Comparison of ENCODE assay signal across 8 cellular contexts in the genomic region with DNA sequence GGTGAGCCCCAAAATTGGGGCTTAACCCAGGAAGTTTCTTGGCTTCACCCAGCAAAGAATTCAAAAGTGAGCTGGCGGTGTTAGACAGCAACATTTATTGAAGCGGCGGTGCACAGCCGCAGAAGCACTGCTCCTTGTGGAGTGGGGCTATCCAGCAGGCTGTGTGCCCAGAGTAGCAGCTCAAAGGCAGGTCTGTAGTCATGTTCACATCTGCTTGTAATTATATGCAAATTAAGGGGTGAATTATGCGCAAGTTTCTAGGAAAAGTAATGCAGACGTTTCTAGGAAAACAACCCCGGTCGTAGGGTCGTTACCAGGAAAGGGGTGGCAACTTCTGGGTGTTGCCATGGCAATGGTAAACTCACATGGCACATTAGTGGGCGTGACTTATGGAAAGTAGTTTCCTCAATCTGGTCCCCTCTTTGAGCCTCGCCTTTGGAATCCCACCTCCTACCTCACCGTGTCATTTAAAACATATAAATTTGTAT. TPM values are rescaled to one million over a fixed set of nuclear protein-coding genes. Genes with fewer than 3 reads are reported as not detected.
DNase-seq lines count a peak whose midpoint lies in the region; ATAC-seq and TF ChIP-seq lines count a peak whose summit lies in the region.

No MANE protein-coding gene starts in this region.

- peak overlapping the region; percentile 74 for H3K4me3 Mint-ChIP-seq in activated naive CD8-positive, alpha-beta T cell treated with anti-CD3 and anti-CD28 coated beads, Interleukin-2, amount 50 U/mL, for 24 hours

- peak; percentile 94 for DNase-seq in DMS 273 treated with DMSO at 0.1 percent for 48 hours (lab: John Stamatoyannopoulos, UW)
- peak; percentile 70 for DNase-seq in T follicular helper cell (ENCODE audit: low read depth)
- peak; percentile 65 for DNase-seq in activated naive CD8-positive, alpha-beta T cell treated with anti-CD3 and anti-CD28 coated beads, Interleukin-2, amount 50 U/mL, for 24 hours
- peak; percentile 83 for DNase-seq in hepatocyte (ENCODE audit: low spot score)
- no peak for DNase-seq in gastrocnemius medialis

- peak overlapping the region; percentile 18 for H3K27ac ChIP-seq in hepatocyte
- H3K27ac ChIP-seq in gastrocnemius medialis, result no peak overlapping the region

- H2AFZ ChIP-seq in hepatocyte, result peak overlapping the region; percentile 23

- H3K36me3 ChIP-seq in hepatocyte (replicated peaks; ENCODE audit: insufficient read depth, low read depth) (no peaks in the 10 kb centered on the region), gastrocnemius medialis (no peaks in the 10 kb centered on the region)

- no peaks in the 10 kb centered on the region for H3K9me3 Mint-ChIP-seq in activated naive CD8-positive, alpha-beta T cell treated with anti-CD3 and anti-CD28 coated beads, Interleukin-2, amount 50 U/mL, for 24 hours

- TF ChIP-seq CTCF in hepatocyte (IDR thresholded peaks at IDR 0.05; ENCODE audit: poor library complexity), result no peak
- TF ChIP-seq CTCF in gastrocnemius medialis (IDR thresholded peaks at IDR 0.05 in 4 of 5, conservative IDR thresholded peaks at IDR 0.05 in 1 of 5), result no peak

- 12% methylated on average over 12 of the region's 12 CpGs for WGBS in hepatocyte (ENCODE audit: low lambda C conversion rate, missing lambda C conversion rate)

- no peaks in the 10 kb centered on the region for H3K9me2 ChIP-seq in hepatocyte (replicated peaks; ENCODE audit: insufficient read depth)

- peak overlapping the region; percentile 73 for H3K4me2 ChIP-seq in hepatocyte

- H3K27me3 ChIP-seq in hepatocyte (no peaks in the 10 kb centered on the region), gastrocnemius medialis (no peaks in the 10 kb centered on the region)

- TF ChIP-seq POLR2A in gastrocnemius medialis (IDR thresholded peaks at IDR 0.05), result no peak

- peak overlapping the region; percentile 86 for H3K27ac Mint-ChIP-seq in activated naive CD8-positive, alpha-beta T cell treated with anti-CD3 and anti-CD28 coated beads, Interleukin-2, amount 50 U/mL, for 24 hours

- ATAC-seq in HG03095 (IDR thresholded peaks at IDR 0.05; ENCODE audit: unreplicated experiment) (peak; percentile 57), gastrocnemius medialis (peak; percentile 67 to 73), HG02759 (IDR thresholded peaks at IDR 0.05; ENCODE audit: unreplicated experiment) (no peak), HG03520 (IDR thresholded peaks at IDR 0.05; ENCODE audit: unreplicated experiment) (no peak)
- ATAC-seq in activated naive CD8-positive, alpha-beta T cell treated with anti-CD3 and anti-CD28 coated beads, Interleukin-2, amount 50 U/mL, for 24 hours, result peak; percentile 97

- H4K20me1 ChIP-seq in hepatocyte (ENCODE audit: insufficient read depth, poor library complexity, severe bottlenecking), result no peaks in the 10 kb centered on the region

- in situ Hi-C loops in gastrocnemius medialis (cut with MboI; ENCODE audit: low sequenced_read_pairs in 4 of 4), result no loop called here

- no peaks in the 10 kb centered on the region for H3K36me3 Mint-ChIP-seq in activated naive CD8-positive, alpha-beta T cell treated with anti-CD3 and anti-CD28 coated beads, Interleukin-2, amount 50 U/mL, for 24 hours (ENCODE audit: low read depth)

- peaks cover 14% of the 10 kb centered on the region for H3K4me1 Mint-ChIP-seq in activated naive CD8-positive, alpha-beta T cell treated with anti-CD3 and anti-CD28 coated beads, Interleukin-2, amount 50 U/mL, for 24 hours

- intact Hi-C loops in gastrocnemius medialis (cut with DNase I; ENCODE audit: low total_unique reads), result no loop called here

- no peaks in the 10 kb centered on the region for H3K79me2 ChIP-seq in hepatocyte

- H3K9me3 ChIP-seq in hepatocyte (ENCODE audit: low read depth) (no peaks in the 10 kb centered on the region), gastrocnemius medialis (no peaks in the 10 kb centered on the region)

- H3K4me3 ChIP-seq in hepatocyte (no peak overlapping the region), gastrocnemius medialis (peak overlapping the region; percentile 20 to 41 (median 34))

- no peaks in the 10 kb centered on the region for H3K27me3 Mint-ChIP-seq in activated naive CD8-positive, alpha-beta T cell treated with anti-CD3 and anti-CD28 coated beads, Interleukin-2, amount 50 U/mL, for 24 hours

- no peaks in the 10 kb centered on the region for H3K4me1 ChIP-seq in hepatocyte (ENCODE audit: insufficient read depth)
- H3K4me1 ChIP-seq in gastrocnemius medialis, result peaks cover 6 to 9% of the 10 kb centered on the region in 2 donors

RNA-seq across cellular contexts. Expression of gene KBTBD2, which starts 13.7 kb away (rescaled TPM):
- 49.7 and 67.8 TPM in 2 replicates for total RNA-seq in hepatocyte
- polyA plus RNA-seq in hepatocyte, result 22.1 and 23.7 TPM in 2 replicates
- total RNA-seq in gastrocnemius medialis, result 10 to 100 TPM; 54.3 to 92.5 (median 64.1) TPM

RNA-seq across cellular contexts. Expression of gene FKBP9, which starts 52.0 kb away (rescaled TPM):
- total RNA-seq in hepatocyte (91.2 and 109 TPM in 2 replicates), gastrocnemius medialis (10 to 100 TPM; 32.1 to 72.1 (median 35.3) TPM)
- 81.5 and 88.8 TPM in 2 replicates for polyA plus RNA-seq in hepatocyte

Comparison
In these comparisons a context has a peak if more than half of its experiments do, and no peak if none do; other contexts are left out.
1. DNase-seq: peak in DMS 273 treated with DMSO at 0.1 percent for 48 hours (single experiment), T follicular helper cell (single experiment), activated naive CD8-positive, alpha-beta T cell treated with anti-CD3 and anti-CD28 coated beads, Interleukin-2, amount 50 U/mL, for 24 hours (single experiment) and hepatocyte (single experiment); none in gastrocnemius medialis (0 of 2).
2. ATAC-seq: peak in HG03095 (single experiment), activated naive CD8-positive, alpha-beta T cell treated with anti-CD3 and anti-CD28 coated beads, Interleukin-2, amount 50 U/mL, for 24 hours (single experiment) and gastrocnemius medialis (2 of 2); none in HG02759 (single experiment) and HG03520 (single experiment).